In the genomic region with DNA sequence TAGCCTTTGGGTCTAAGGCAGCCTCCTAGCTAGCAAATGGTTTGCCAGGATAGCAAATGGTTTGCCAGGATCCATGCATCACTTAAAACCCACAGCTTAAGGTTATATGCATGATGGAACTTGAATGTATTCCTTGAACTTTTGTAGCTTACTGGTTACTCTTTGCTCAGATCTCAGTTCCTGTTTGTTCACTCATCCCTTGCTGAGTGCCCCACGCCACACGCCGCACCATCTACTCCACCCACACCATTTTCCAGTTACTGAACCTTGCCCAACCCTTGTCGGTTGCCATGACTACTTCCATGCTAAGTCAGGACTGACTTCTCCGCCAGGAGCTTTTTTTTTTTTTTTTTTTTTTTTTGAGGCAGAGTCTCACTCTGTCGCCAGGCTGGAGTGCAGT, we compare ENCODE assay signal across 8 cellular contexts. TPM values are rescaled to one million over a fixed set of nuclear protein-coding genes. Genes with fewer than 3 reads are reported as not detected.
DNase-seq lines count a peak whose midpoint lies in the region; ATAC-seq and TF ChIP-seq lines count a peak whose summit lies in the region.

No MANE protein-coding gene starts in this region.

- H3K36me3 Mint-ChIP-seq in activated naive CD4-positive, alpha-beta T cell treated with anti-CD3 and anti-CD28 coated beads, Interleukin-2, amount 50 U/mL, for 72 hours = no peaks in the 10 kb centered on the region
- no peaks in the 10 kb centered on the region for H3K36me3 Mint-ChIP-seq in dendritic cell treated with granulocyte-macrophage colony-stimulating factor and Interleukin-4, amounts not matched to agents 40 ng/mL and 50 ng/mL, for 4 days (ENCODE audit: low read depth)

- no peaks in the 10 kb centered on the region for H3K27me3 ChIP-seq in Karpas-422 (ENCODE audit: low read length)

- H3K4me3 ChIP-seq in Karpas-422 (ENCODE audit: low read length) (no peak overlapping the region), coronary artery (no peak overlapping the region)

- intact Hi-C loops in dendritic cell treated with granulocyte-macrophage colony-stimulating factor and Interleukin-4, amounts not matched to agents 40 ng/mL and 50 ng/mL, for 4 days (cut with micrococcal nuclease) = loop anchor here (10.0 kb wide), 1 partner anchor 134 kb away; the partner anchor contains the start of gene STAG2

- H3K79me2 ChIP-seq in Karpas-422 (ENCODE audit: low read length) = no peaks in the 10 kb centered on the region

- no peak overlapping the region for H3K9ac ChIP-seq in Karpas-422 (ENCODE audit: low read length)

- DNase-seq in activated naive CD4-positive, alpha-beta T cell treated with anti-CD3 and anti-CD28 coated beads, Interleukin-2, amount 50 U/mL, for 72 hours (ENCODE audit: low spot score in 2 of 2) = no peak
- no peak for DNase-seq in activated naive CD4-positive, alpha-beta T cell (lab: John Stamatoyannopoulos, UW)
- DNase-seq in GOT3 (lab: John Stamatoyannopoulos, UW) = peak; percentile 8
- peak; percentile 43 for DNase-seq in Karpas-422
- DNase-seq in coronary artery (ENCODE audit: low spot score) = no peak
- DNase-seq in activated CD8-positive, alpha-beta memory T cell treated with anti-CD3 and anti-CD28 coated beads, Interleukin-2, amount 50 U/mL, for 4 hours = no peak
- DNase-seq in UCSD-AML1 (lab: John Stamatoyannopoulos, UW; ENCODE audit: unreplicated experiment) = no peak

- no peak overlapping the region for H3K4me2 ChIP-seq in Karpas-422 (ENCODE audit: low read depth, low read length, poor library complexity, severe bottlenecking)

- no peaks in the 10 kb centered on the region for H3K9me3 Mint-ChIP-seq in activated naive CD4-positive, alpha-beta T cell treated with anti-CD3 and anti-CD28 coated beads, Interleukin-2, amount 50 U/mL, for 72 hours
- H3K9me3 Mint-ChIP-seq in dendritic cell treated with granulocyte-macrophage colony-stimulating factor and Interleukin-4, amounts not matched to agents 40 ng/mL and 50 ng/mL, for 4 days = no peaks in the 10 kb centered on the region

- H2AFZ ChIP-seq in Karpas-422 (ENCODE audit: low read length) = no peak overlapping the region

- no peak for TF ChIP-seq CTCF in coronary artery (IDR thresholded peaks at IDR 0.05)

- no peaks in the 10 kb centered on the region for H3K9me3 ChIP-seq in Karpas-422 (ENCODE audit: low read length)

- peak overlapping the region; percentile 9 for H3K4me3 Mint-ChIP-seq in dendritic cell treated with granulocyte-macrophage colony-stimulating factor and Interleukin-4, amounts not matched to agents 40 ng/mL and 50 ng/mL, for 4 days

- H3K9me2 ChIP-seq in Karpas-422 (replicated peaks; ENCODE audit: insufficient read depth, low read length) = no peaks in the 10 kb centered on the region

- H3K4me1 ChIP-seq in Karpas-422 (ENCODE audit: low read length) = no peaks in the 10 kb centered on the region

- no peaks in the 10 kb centered on the region for H3K36me3 ChIP-seq in Karpas-422 (ENCODE audit: insufficient read depth, low read length)

- H3K27me3 Mint-ChIP-seq in dendritic cell treated with granulocyte-macrophage colony-stimulating factor and Interleukin-4, amounts not matched to agents 40 ng/mL and 50 ng/mL, for 4 days = peaks cover 2% of the 10 kb centered on the region

- H3K27ac ChIP-seq in Karpas-422 (ENCODE audit: low read length) (no peak overlapping the region), coronary artery (no peak overlapping the region)

- peaks cover 14% of the 10 kb centered on the region for H3K4me1 Mint-ChIP-seq in dendritic cell treated with granulocyte-macrophage colony-stimulating factor and Interleukin-4, amounts not matched to agents 40 ng/mL and 50 ng/mL, for 4 days (ENCODE audit: low read depth)

- no peaks in the 10 kb centered on the region for H4K20me1 ChIP-seq in Karpas-422 (ENCODE audit: insufficient read depth, low read depth, low read length)

- peak; percentile 48 to 80 for ATAC-seq in activated naive CD4-positive, alpha-beta T cell treated with anti-CD3 and anti-CD28 coated beads, Interleukin-2, amount 50 U/mL, for 72 hours

- no peak overlapping the region for H3K27ac Mint-ChIP-seq in activated naive CD4-positive, alpha-beta T cell treated with anti-CD3 and anti-CD28 coated beads, Interleukin-2, amount 50 U/mL, for 72 hours
- peak overlapping the region; percentile 75 for H3K27ac Mint-ChIP-seq in dendritic cell treated with granulocyte-macrophage colony-stimulating factor and Interleukin-4, amounts not matched to agents 40 ng/mL and 50 ng/mL, for 4 days

RNA-seq across cellular contexts. Expression of gene XIAP, which starts 29.5 kb away (rescaled TPM):
- 10 to 100 TPM; 20.2 to 36.0 TPM for total RNA-seq in activated naive CD4-positive, alpha-beta T cell treated with anti-CD3 and anti-CD28 coated beads, Interleukin-2, amount 50 U/mL, for 72 hours
- 20.0 and 23.3 TPM in 2 replicates for total RNA-seq in Karpas-422 (2014; rRNA removed; shearing (Covaris generic); ENCODE audit: low replicate concordance)

Comparison
In these comparisons a context has a peak if more than half of its experiments do, and no peak if none do; other contexts are left out.
1. DNase-seq: peak in GOT3 (single experiment) and Karpas-422 (single experiment); none in activated naive CD4-positive, alpha-beta T cell treated with anti-CD3 and anti-CD28 coated beads, Interleukin-2, amount 50 U/mL, for 72 hours (0 of 2), activated naive CD4-positive, alpha-beta T cell (0 of 4), coronary artery (single experiment), activated CD8-positive, alpha-beta memory T cell treated with anti-CD3 and anti-CD28 coated beads, Interleukin-2, amount 50 U/mL, for 4 hours (single experiment) and UCSD-AML1 (single experiment).